In genomic region chr7:86747698-86748097, GRCh38 we compare ENCODE assay signal across 25 cellular contexts.
A peak's percentile ranks its signal among the peaks of the same experiment; 100 is the strongest.
DNase-seq lines count a peak whose midpoint lies in the region; ATAC-seq, FAIRE-seq and TF ChIP-seq lines count a peak whose summit lies in the region.
"Had no signal": no experiment of that assay in that cellular context is flagged by ENCODE, and none has a peak within 500 bp of the region (broad histone marks: within the 10 kb centered on the region; RNA-seq: fewer than 3 reads in every experiment).

No MANE protein-coding gene starts in this region.

- RAD21 ChIA-PET in GM12878 (lab: Charles Lee; ENCODE audit: unreplicated experiment): no interaction called here

- H3K27ac Mint-ChIP-seq in neural progenitor cell: no peak overlapping the region
- H3K27ac Mint-ChIP-seq in activated CD8-positive, alpha-beta memory T cell treated with anti-CD3 and anti-CD28 coated beads, Interleukin-2, amount 10 ng/mL, durations not matched to agents 7 days and 5 days: no peak overlapping the region
- H3K27ac Mint-ChIP-seq: activated CD4-positive, alpha-beta memory T cell treated with anti-CD3 and anti-CD28 coated beads, Interleukin-2, amount 10 ng/mL, durations not matched to agents 7 days and 5 days; B cell; nephron; stimulated activated memory B cell treated with anti-CD40 and anti-IgM and Interleukin-4, amounts not matched to agents 10 μg/mL and 1 μg/mL and 100 μg/mL, for 72 hours had no signal

- H2AFZ ChIP-seq in GM12878 (ENCODE audit: control insufficient read depth, low read depth, low read length): no peak overlapping the region
- H2AFZ ChIP-seq in neural progenitor cell (replicated peaks): no peak overlapping the region
- H2AFZ ChIP-seq: hepatocyte had no signal

- no peak overlapping the region for H3K4me3 ChIP-seq in GM12878
- H3K4me3 ChIP-seq in neural progenitor cell: no peak overlapping the region
- H3K4me3 ChIP-seq: ascending aorta, hepatocyte, K562, thyroid gland had no signal

- POLR2A ChIA-PET in GM12878 (lab: Charles Lee): no interaction called here

- H3K4me2 ChIP-seq in GM12878 (ENCODE audit: control insufficient read depth, insufficient read depth) (no peak overlapping the region), neural progenitor cell (peak overlapping the region; percentile 63)
- H3K4me2 ChIP-seq: hepatocyte had no signal

- WGBS in GM12878 (ENCODE audit: insufficient coverage, insufficient replicate concordance, low lambda C conversion rate, missing lambda C conversion rate): 36% methylated on average over 3 of the region's 3 CpGs

- H3K27me3 ChIP-seq in GM12878 (replicated peaks in 1 of 2; ENCODE audit: control insufficient read depth in 2 of 2, insufficient read depth in 2 of 2, low read length in 1 of 2): peaks cover 0 to 8% of the 10 kb centered on the region in 2 experiments; a peak in 3 of 4 replicates
- H3K27me3 ChIP-seq in neural progenitor cell: no peaks in the 10 kb centered on the region
- H3K27me3 ChIP-seq: ascending aorta, hepatocyte, thyroid gland had no signal

- H3K9ac ChIP-seq in GM12878 (ENCODE audit: control insufficient read depth, insufficient read depth, low read length) (no peak overlapping the region), neural progenitor cell (no peak overlapping the region)

- in situ Hi-C loops in GM12878 (cut with MboI): no loop called here

- peaks cover 16% of the 10 kb centered on the region for H3F3A ChIP-seq in neural progenitor cell (ENCODE audit: low read depth)

- intact Hi-C loops in GM12878 (cut with micrococcal nuclease; ENCODE audit: unreplicated experiment): no loop called here

- H3K4me1 ChIP-seq in GM12878 (ENCODE audit: control insufficient read depth, insufficient read depth, low read length) (peaks cover 3% of the 10 kb centered on the region; the same call in 1 of the 2 replicates), neural progenitor cell (peaks cover 48% of the 10 kb centered on the region)
- H3K4me1 ChIP-seq: ascending aorta, thyroid gland had no signal

- no peak for TF ChIP-seq CTCF in GM12878 (IDR thresholded peaks at IDR 0.05 in 2 of 3, conservative IDR thresholded peaks at IDR 0.05 in 1 of 3; ENCODE audit: control insufficient read depth in 2 of 3, extremely low read depth in 1 of 3, insufficient read depth in 1 of 3, low read depth in 3 of 3, low read length in 3 of 3)
- no peak for TF ChIP-seq CTCF in neural progenitor cell (IDR thresholded peaks at IDR 0.05)

- TF ChIP-seq EP300 in GM12878 (IDR thresholded peaks at IDR 0.05; ENCODE audit: borderline replicate concordance in 1 of 2, control insufficient read depth in 1 of 2, low read depth in 2 of 2, low read length in 2 of 2): no peak

- TF ChIP-seq POLR2A in GM12878 (IDR thresholded peaks at IDR 0.05; ENCODE audit: low read depth, low read length): no peak

- TF ChIP-seq RAD21 in GM12878 (IDR thresholded peaks at IDR 0.05; ENCODE audit: insufficient read depth, low read depth, low read length): no peak

- no peak overlapping the region for H3K27ac ChIP-seq in GM12878 (ENCODE audit: control insufficient read depth, insufficient read depth)
- peak overlapping the region; percentile 4 for H3K27ac ChIP-seq in neural progenitor cell
- H3K27ac ChIP-seq: ascending aorta, hepatocyte, thyroid gland, WERI-Rb-1 had no signal

- FAIRE-seq in GM12878 (lab: Jason Lieb, UNC): peak; percentile 35
- FAIRE-seq: colon, endometrium, G401.6, K562, keratinocyte had no signal

- no peak overlapping the region for H3K4me3 Mint-ChIP-seq in neural progenitor cell
- H3K4me3 Mint-ChIP-seq in activated CD8-positive, alpha-beta memory T cell treated with anti-CD3 and anti-CD28 coated beads, Interleukin-2, amount 10 ng/mL, durations not matched to agents 7 days and 5 days: no peak overlapping the region
- H3K4me3 Mint-ChIP-seq: activated CD4-positive, alpha-beta memory T cell treated with anti-CD3 and anti-CD28 coated beads, Interleukin-2, amount 10 ng/mL, durations not matched to agents 7 days and 5 days; B cell; nephron; stimulated activated memory B cell treated with anti-CD40 and anti-IgM and Interleukin-4, amounts not matched to agents 10 μg/mL and 1 μg/mL and 100 μg/mL, for 72 hours had no signal

- no peaks in the 10 kb centered on the region for H3K79me2 ChIP-seq in GM12878 (ENCODE audit: control insufficient read depth, insufficient read depth, low read length)
- no peaks in the 10 kb centered on the region for H3K79me2 ChIP-seq in neural progenitor cell (ENCODE audit: low read depth)
- H3K79me2 ChIP-seq: hepatocyte had no signal

- SMC1A ChIA-PET in GM12878 (lab: Charles Lee; ENCODE audit: uncharacterized antibody, unreplicated experiment): interaction anchor here (1.3 kb wide), 1 partner anchor 9 kb away, joined by 3 read pairs; no protein-coding TSS in a partner anchor

- BruUV-seq in GM12878 (replicated peaks; lab: Mats Ljungman, UMichigan): no TSS peak

- CTCF ChIA-PET in GM12878 (lab: Yijun Ruan, JAX): interaction anchor here (1.1 to 1.2 kb wide), 2 partner anchors 17 to 30 kb away, joined by 3 read pairs; no protein-coding TSS in a partner anchor
- CTCF ChIA-PET in activated CD8-positive, alpha-beta memory T cell treated with anti-CD3 and anti-CD28 coated beads, Interleukin-2, amount 10 ng/mL, durations not matched to agents 7 days and 5 days (lab: Charles Lee): no interaction called here

- no peak for ATAC-seq in GM12878
- no peak for ATAC-seq in activated CD4-positive, CD25-positive, alpha-beta regulatory T cell treated with anti-CD3 and anti-CD28 coated beads, Interleukin-2, amount 50 U/mL, for 24 hours
- ATAC-seq in activated CD8-positive, alpha-beta memory T cell treated with anti-CD3 and anti-CD28 coated beads, Interleukin-2, amount 10 ng/mL, durations not matched to agents 7 days and 5 days: no peak
- ATAC-seq: K562; stimulated activated memory B cell treated with anti-CD40 and anti-IgM and Interleukin-4, amounts not matched to agents 10 μg/mL and 1 μg/mL and 100 μg/mL, for 72 hours had no signal

- H3K36me3 Mint-ChIP-seq in neural progenitor cell: peaks cover 2% of the 10 kb centered on the region
- no peaks in the 10 kb centered on the region for H3K36me3 Mint-ChIP-seq in activated CD8-positive, alpha-beta memory T cell treated with anti-CD3 and anti-CD28 coated beads, Interleukin-2, amount 10 ng/mL, durations not matched to agents 7 days and 5 days
- H3K36me3 Mint-ChIP-seq: stimulated activated memory B cell treated with anti-CD40 and anti-IgM and Interleukin-4, amounts not matched to agents 10 μg/mL and 1 μg/mL and 100 μg/mL, for 72 hours had no signal

- DNase-seq in NCI-H1092 treated with DMSO at 0.1 percent for 48 hours (lab: John Stamatoyannopoulos, UW) (peak; percentile 87), NCI-H526 (lab: John Stamatoyannopoulos, UW) (peak; percentile 54 to 62), GM12878 (ENCODE audit: low read depth, low spot score) (no peak), neural progenitor cell (ENCODE audit: low spot score) (peak; percentile 72), T1000 (lab: John Stamatoyannopoulos, UW) (no peak)
- no peak for DNase-seq in activated CD8-positive, alpha-beta memory T cell treated with anti-CD3 and anti-CD28 coated beads, Interleukin-2, amount 50 U/mL, for 4 hours
- DNase-seq in activated CD8-positive, alpha-beta memory T cell treated with anti-CD3 and anti-CD28 coated beads, Interleukin-2, amount 10 ng/mL, durations not matched to agents 7 days and 5 days: no peak
- DNase-seq: activated CD4-positive, alpha-beta memory T cell treated with anti-CD3 and anti-CD28 coated beads, Interleukin-2, amount 10 ng/mL, durations not matched to agents 7 days and 5 days; activated naive CD4-positive, alpha-beta T cell treated with anti-CD3 and anti-CD28 coated beads, Interleukin-2, amount 50 U/mL, for 16 hours; activated T-cell treated with anti-CD3 and anti-CD28 coated beads, Interleukin-2, amount 50 U/mL, for 48 hours; mesenchymal stem cell; NCI-H524; thyroid gland; WERI-Rb-1 had no signal

- peaks cover 53% of the 10 kb centered on the region for H3K4me1 Mint-ChIP-seq in neural progenitor cell
- H3K4me1 Mint-ChIP-seq in activated CD8-positive, alpha-beta memory T cell treated with anti-CD3 and anti-CD28 coated beads, Interleukin-2, amount 10 ng/mL, durations not matched to agents 7 days and 5 days: no peaks in the 10 kb centered on the region
- H3K4me1 Mint-ChIP-seq: activated CD4-positive, alpha-beta memory T cell treated with anti-CD3 and anti-CD28 coated beads, Interleukin-2, amount 10 ng/mL, durations not matched to agents 7 days and 5 days; B cell; stimulated activated memory B cell treated with anti-CD40 and anti-IgM and Interleukin-4, amounts not matched to agents 10 μg/mL and 1 μg/mL and 100 μg/mL, for 72 hours had no signal

- H3K27me3 Mint-ChIP-seq in neural progenitor cell (ENCODE audit: insufficient read depth, low read depth): no peaks in the 10 kb centered on the region
- no peaks in the 10 kb centered on the region for H3K27me3 Mint-ChIP-seq in activated CD8-positive, alpha-beta memory T cell treated with anti-CD3 and anti-CD28 coated beads, Interleukin-2, amount 10 ng/mL, durations not matched to agents 7 days and 5 days
- H3K27me3 Mint-ChIP-seq: activated CD4-positive, alpha-beta memory T cell treated with anti-CD3 and anti-CD28 coated beads, Interleukin-2, amount 10 ng/mL, durations not matched to agents 7 days and 5 days; B cell; stimulated activated memory B cell treated with anti-CD40 and anti-IgM and Interleukin-4, amounts not matched to agents 10 μg/mL and 1 μg/mL and 100 μg/mL, for 72 hours had no signal

- no peaks in the 10 kb centered on the region for H3K36me3 ChIP-seq in GM12878 (ENCODE audit: control insufficient read depth in 2 of 2, insufficient read depth in 2 of 2, low read length in 1 of 2)
- no peaks in the 10 kb centered on the region for H3K36me3 ChIP-seq in neural progenitor cell
- H3K36me3 ChIP-seq: ascending aorta, thyroid gland, WERI-Rb-1 had no signal

- H4K20me1 ChIP-seq in GM12878 (ENCODE audit: control insufficient read depth, insufficient read depth) (no peaks in the 10 kb centered on the region), neural progenitor cell (ENCODE audit: low read depth) (no peaks in the 10 kb centered on the region)

- no peaks in the 10 kb centered on the region for H3K9me3 Mint-ChIP-seq in neural progenitor cell
- H3K9me3 Mint-ChIP-seq in activated CD8-positive, alpha-beta memory T cell treated with anti-CD3 and anti-CD28 coated beads, Interleukin-2, amount 10 ng/mL, durations not matched to agents 7 days and 5 days (ENCODE audit: low read depth): no peaks in the 10 kb centered on the region
- H3K9me3 Mint-ChIP-seq: activated CD4-positive, alpha-beta memory T cell treated with anti-CD3 and anti-CD28 coated beads, Interleukin-2, amount 10 ng/mL, durations not matched to agents 7 days and 5 days; nephron; stimulated activated memory B cell treated with anti-CD40 and anti-IgM and Interleukin-4, amounts not matched to agents 10 μg/mL and 1 μg/mL and 100 μg/mL, for 72 hours had no signal

- H3K9me3 ChIP-seq in GM12878 (replicated peaks; ENCODE audit: control insufficient read depth, insufficient read depth, low read length) (no peaks in the 10 kb centered on the region), neural progenitor cell (ENCODE audit: low read depth) (no peaks in the 10 kb centered on the region)
- H3K9me3 ChIP-seq: ascending aorta, thyroid gland had no signal

TF ChIP-seq in GM12878, 131 proteins besides CTCF, POLR2A, EP300 and RAD21 (continues in another document):
- no peak for TF ChIP-seq FOXM1 (IDR thresholded peaks at IDR 0.05; ENCODE audit: low read depth, low read length)
- TF ChIP-seq MTA3 (IDR thresholded peaks at IDR 0.05; ENCODE audit: borderline replicate concordance, low read length): no peak
- TF ChIP-seq CHD4 (IDR thresholded peaks at IDR 0.05): no peak

Comparison
In these comparisons a context has a peak if more than half of its experiments do, and no peak if none do; other contexts are left out.
1. DNase-seq: peak in NCI-H1092 treated with DMSO at 0.1 percent for 48 hours (single experiment), NCI-H526 (2 of 2) and neural progenitor cell (single experiment); none in GM12878 (single experiment), T1000 (single experiment), activated CD8-positive, alpha-beta memory T cell treated with anti-CD3 and anti-CD28 coated beads, Interleukin-2, amount 50 U/mL, for 4 hours (single experiment) and activated CD8-positive, alpha-beta memory T cell treated with anti-CD3 and anti-CD28 coated beads, Interleukin-2, amount 10 ng/mL, durations not matched to agents 7 days and 5 days (single experiment).